22 cellular contexts compared by ENCODE assay signal in the genomic region with DNA sequence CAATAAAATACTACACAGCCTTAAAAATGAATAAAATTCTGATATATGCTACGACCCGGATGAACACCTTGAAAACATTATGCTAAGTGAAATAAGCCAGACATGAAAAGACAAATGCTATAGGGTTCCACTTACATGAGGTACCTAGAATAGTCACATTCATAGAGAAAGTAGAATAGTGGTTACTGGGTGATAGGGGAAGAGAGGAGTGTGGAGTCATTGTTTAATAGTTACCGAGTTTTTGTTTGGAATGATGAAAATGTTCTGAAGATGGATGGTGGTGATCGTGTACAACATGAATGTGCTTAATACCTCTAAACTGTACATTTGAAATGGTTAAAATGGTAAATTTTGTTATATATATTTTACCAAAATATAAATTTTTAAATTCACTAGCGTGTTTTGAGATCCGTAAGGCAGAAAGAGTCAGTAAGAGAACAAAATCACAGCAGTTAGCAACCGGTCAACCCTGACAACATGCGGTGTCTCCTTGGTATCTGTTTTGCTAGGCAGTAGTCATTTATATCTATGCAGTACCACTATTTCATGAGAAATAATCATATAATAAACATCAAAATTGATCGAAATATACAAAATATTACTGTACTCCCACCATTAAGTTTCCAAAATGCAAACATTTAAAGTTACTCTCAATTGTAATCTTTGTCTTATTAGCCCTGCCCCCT. TPM values are rescaled to one million over a fixed set of nuclear protein-coding genes. Genes with fewer than 3 reads are reported as not detected.
"Had no signal": no experiment of that assay in that cellular context is flagged by ENCODE, and none has a peak within 500 bp of the region (broad histone marks: within the 10 kb centered on the region; RNA-seq: fewer than 3 reads in every experiment).

No MANE protein-coding gene starts in this region.

- H3K27ac ChIP-seq: PC-9, Peyer's patch, SJSA1 had no signal

- DNase-seq: Karpas-422, KG1, MG63, NCI-H1092, NCI-H1105 treated with DMSO at 0.1 percent for 48 hours, NCI-H1417 treated with DMSO at 0.1 percent for 48 hours, NCI-H146, NCI-H1694 treated with DMSO at 0.1 percent for 48 hours, NCI-H1930, NCI-H2081, NCI-H2107, NCI-H2227 treated with DMSO at 0.1 percent for 48 hours, NCI-H524, NCI-H526 treated with DMSO at 0.1 percent for 48 hours, NCI-H774, PC-9, Peyer's patch, Right ventricle myocardium superior, RPMI8226, SIG-M5 had no signal

- H3K4me2 ChIP-seq: PC-9 had no signal

- H3K27me3 ChIP-seq: MG63, Peyer's patch, SJSA1 had no signal

- H3K4me1 ChIP-seq: Peyer's patch had no signal

- H3K36me3 ChIP-seq: MG63, Peyer's patch, SJSA1 had no signal

- H3K4me3 ChIP-seq: MG63, PC-9, Peyer's patch, SJSA1 had no signal

- H2AFZ ChIP-seq: PC-9 had no signal

RNA-seq across cellular contexts. Expression of gene SCN9A, which starts 11.1 kb away (rescaled TPM):
- total RNA-seq: OCI-LY7 had no signal
